In the genomic region with DNA sequence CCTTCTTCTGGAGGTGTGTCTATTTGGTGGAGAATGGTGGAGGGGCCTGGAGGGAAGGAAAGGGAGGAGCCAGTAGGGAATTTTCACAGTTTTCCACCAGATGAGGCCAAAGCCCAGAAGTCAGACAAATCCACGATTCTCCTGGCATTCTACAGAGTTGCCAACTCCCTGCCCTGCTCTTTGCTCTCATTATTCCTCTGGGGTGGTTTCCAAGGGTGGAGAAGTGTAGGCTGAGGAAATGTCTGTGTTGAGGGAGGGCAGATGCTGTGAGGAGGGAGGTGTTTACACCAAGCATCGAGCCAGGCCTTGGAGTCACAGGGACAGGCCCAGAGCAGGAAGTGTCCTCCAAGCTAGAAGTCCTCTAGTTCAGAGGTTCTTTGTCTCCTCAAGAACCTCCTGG, we compare ENCODE assay signal across 13 cellular contexts.
DNase-seq lines count a peak whose midpoint lies in the region; ATAC-seq, FAIRE-seq and TF ChIP-seq lines count a peak whose summit lies in the region.
"Had no signal": no experiment of that assay in that cellular context is flagged by ENCODE, and none has a peak within 500 bp of the region (broad histone marks: within the 10 kb centered on the region; RNA-seq: fewer than 3 reads in every experiment).

No MANE protein-coding gene starts in this region.

- H3K27ac Mint-ChIP-seq in nephron = peak overlapping the region; percentile 34 to 88 (median 76)
- H3K27ac Mint-ChIP-seq in glutamatergic neuron (ENCODE audit: unreplicated experiment) = no peak overlapping the region
- no peak overlapping the region for H3K27ac Mint-ChIP-seq in activated CD8-positive, alpha-beta T cell treated with anti-CD3 and anti-CD28 coated beads for 36 hours
- H3K27ac Mint-ChIP-seq: type B pancreatic cell had no signal

- no peak overlapping the region for H3K9ac ChIP-seq in HepG2 (ENCODE audit: insufficient read depth, low read depth, low read length)

- no peaks in the 10 kb centered on the region for H3K79me2 ChIP-seq in HepG2 (ENCODE audit: insufficient read depth, low read length)

- FAIRE-seq in HepG2 (lab: Jason Lieb, UNC) = no peak

- TF ChIP-seq EP300 in HepG2 (IDR thresholded peaks at IDR 0.05; ENCODE audit: low read depth in 2 of 2, low read length in 2 of 2) = no peak
- no peak for TF ChIP-seq EP300 in HepG2 (CRISPR knock-in tag; IDR thresholded peaks at IDR 0.05; ENCODE audit: borderline replicate concordance)

- intact Hi-C loops in right lobe of liver (cut with DNase I) (loop anchor here (5.0 to 10.0 kb wide), 2 partner anchors 157 to 275 kb away; no protein-coding TSS in a partner anchor), HepG2 (cut with micrococcal nuclease; ENCODE audit: unreplicated experiment) (no loop called here)
- intact Hi-C loops in activated CD8-positive, alpha-beta T cell treated with anti-CD3 and anti-CD28 coated beads for 36 hours (cut with micrococcal nuclease) = loop anchor here (2.0 to 10.0 kb wide), 5 partner anchors 159 to 545 kb away; partner anchors contain the start of gene UGP2

- in situ Hi-C loops in HepG2 (cut with HindIII; ENCODE audit: extremely low pct_ligation_motif_present, low pct_unique_long_range_greater_than_20kb) = loop anchor here (5.0 to 10.0 kb wide), 6 partner anchors 157 to 1245 kb away; no protein-coding TSS in a partner anchor

- no peaks in the 10 kb centered on the region for H3K27me3 ChIP-seq in right lobe of liver
- H3K27me3 ChIP-seq in HepG2 (ENCODE audit: control insufficient read depth in 1 of 2, insufficient read depth in 2 of 2, low read length in 2 of 2) = peaks cover 0 to 44% of the 10 kb centered on the region in 2 experiments; a peak in 3 of 5 replicates

- no peaks in the 10 kb centered on the region for H4K20me1 ChIP-seq in HepG2 (ENCODE audit: insufficient read depth, low read length)

- H3K27me3 Mint-ChIP-seq in nephron (ENCODE audit: low read depth) (peaks cover 14% of the 10 kb centered on the region), glutamatergic neuron (ENCODE audit: unreplicated experiment) (peaks cover 5% of the 10 kb centered on the region)
- H3K27me3 Mint-ChIP-seq in activated CD8-positive, alpha-beta T cell treated with anti-CD3 and anti-CD28 coated beads for 36 hours = no peaks in the 10 kb centered on the region
- H3K27me3 Mint-ChIP-seq: memory B cell, type B pancreatic cell had no signal

- H3K9me3 Mint-ChIP-seq in nephron (no peaks in the 10 kb centered on the region), glutamatergic neuron (ENCODE audit: unreplicated experiment) (peaks cover 2% of the 10 kb centered on the region)
- no peaks in the 10 kb centered on the region for H3K9me3 Mint-ChIP-seq in activated CD8-positive, alpha-beta T cell treated with anti-CD3 and anti-CD28 coated beads for 36 hours
- H3K9me3 Mint-ChIP-seq: memory B cell, type B pancreatic cell had no signal

- H3K4me1 ChIP-seq in right lobe of liver = no peaks in the 10 kb centered on the region
- no peaks in the 10 kb centered on the region for H3K4me1 ChIP-seq in HepG2 (ENCODE audit: insufficient read depth, low read length)

- H3K36me3 Mint-ChIP-seq in nephron (ENCODE audit: low read depth) (no peaks in the 10 kb centered on the region), glutamatergic neuron (ENCODE audit: unreplicated experiment) (no peaks in the 10 kb centered on the region)
- H3K36me3 Mint-ChIP-seq in activated CD8-positive, alpha-beta T cell treated with anti-CD3 and anti-CD28 coated beads for 36 hours (ENCODE audit: low read depth) = no peaks in the 10 kb centered on the region
- H3K36me3 Mint-ChIP-seq: memory B cell, type B pancreatic cell had no signal

- ATAC-seq in right lobe of liver (peak in 3 of 4 donors; percentile 9 to 19 (median 14)), HepG2 (no peak), HG02981 (IDR thresholded peaks at IDR 0.05; ENCODE audit: unreplicated experiment) (no peak)
- ATAC-seq in activated CD8-positive, alpha-beta T cell treated with anti-CD3 and anti-CD28 coated beads for 36 hours = no peak

- TF ChIP-seq CTCF in right lobe of liver (IDR thresholded peaks at IDR 0.05) (no peak), HepG2 (CRISPR knock-in tag; IDR thresholded peaks at IDR 0.05) (no peak), fibroblast of mammary gland (conservative IDR thresholded peaks at IDR 0.05; ENCODE audit: control insufficient read depth, insufficient read depth, low read depth, low read length) (no peak), nephron (IDR thresholded peaks at IDR 0.05; ENCODE audit: unreplicated experiment in 3 of 3) (no peak), glutamatergic neuron (IDR thresholded peaks at IDR 0.05; ENCODE audit: partially characterized antibody, unreplicated experiment) (no peak)
- no peak for TF ChIP-seq CTCF in activated CD8-positive, alpha-beta T cell treated with anti-CD3 and anti-CD28 coated beads for 36 hours (IDR thresholded peaks at IDR 0.05)

- POLR2A ChIA-PET in HepG2 (lab: Yijun Ruan, JAX) = no interaction called here
- POLR2A ChIA-PET in activated CD8-positive, alpha-beta T cell treated with anti-CD3 and anti-CD28 coated beads for 36 hours (lab: Charles Lee) = interaction anchor here (1.6 kb wide), 1 partner anchor 151 kb away, joined by 6 read pairs; no protein-coding TSS in a partner anchor

- H3K27ac ChIP-seq in right lobe of liver (no peak overlapping the region), HepG2 (ENCODE audit: extremely low read length, insufficient read depth, low read length) (no peak overlapping the region)

- no peak overlapping the region for H3K4me2 ChIP-seq in HepG2 (ENCODE audit: low read depth, low read length)

- CTCF ChIA-PET in HepG2 (lab: Yijun Ruan, JAX; ENCODE audit: low intra/inter-chr PET ratio, low total read pairs) = interaction anchor here (1.4 to 4.9 kb wide), 2 partner anchors 157 to 543 kb away, joined by 5 to 86 read pairs; no protein-coding TSS in a partner anchor
- CTCF ChIA-PET in activated CD8-positive, alpha-beta T cell treated with anti-CD3 and anti-CD28 coated beads for 36 hours (lab: Charles Lee) = interaction anchor here (0.6 to 9.2 kb wide), 48 partner anchors 10 to 539 kb away, joined by 3 to 374 read pairs (median 7); partner anchors contain the start of gene AFTPH

- H3K4me1 Mint-ChIP-seq in nephron (peaks cover 41% of the 10 kb centered on the region), glutamatergic neuron (ENCODE audit: low read depth, unreplicated experiment) (peaks cover 27% of the 10 kb centered on the region)
- peaks cover 46% of the 10 kb centered on the region for H3K4me1 Mint-ChIP-seq in activated CD8-positive, alpha-beta T cell treated with anti-CD3 and anti-CD28 coated beads for 36 hours (ENCODE audit: low read depth)

- TF ChIP-seq POLR2A in right lobe of liver (IDR thresholded peaks at IDR 0.05) (no peak), HepG2 (IDR thresholded peaks at IDR 0.05; ENCODE audit: insufficient read depth in 1 of 2, low read depth in 2 of 2, low read length in 2 of 2) (no peak)

- no peak for TF ChIP-seq RAD21 in HepG2 (CRISPR knock-in tag; IDR thresholded peaks at IDR 0.05)

- H3K9me3 ChIP-seq in right lobe of liver (no peaks in the 10 kb centered on the region), HepG2 (ENCODE audit: low read length) (no peaks in the 10 kb centered on the region)

- no TSS peak for BruUV-seq in HepG2 (replicated peaks; lab: Mats Ljungman, UMichigan)

- H3K4me3 Mint-ChIP-seq in nephron (no peak overlapping the region), glutamatergic neuron (ENCODE audit: unreplicated experiment) (no peak overlapping the region)
- H3K4me3 Mint-ChIP-seq in activated CD8-positive, alpha-beta T cell treated with anti-CD3 and anti-CD28 coated beads for 36 hours = no peak overlapping the region
- H3K4me3 Mint-ChIP-seq: memory B cell, type B pancreatic cell had no signal

- 13% methylated on average over 1 of the region's 2 CpGs for WGBS in right lobe of liver (ENCODE audit: insufficient coverage, low coverage, low lambda C conversion rate, missing lambda C conversion rate)
- WGBS in HepG2 (ENCODE audit: low lambda C conversion rate) = 0% methylated on average over 2 of the region's 2 CpGs

- no peak overlapping the region for H2AFZ ChIP-seq in HepG2 (ENCODE audit: low read length)

- H3K4me3 ChIP-seq in right lobe of liver = no peak overlapping the region
- H3K4me3 ChIP-seq in HepG2 (replicated peaks in 1 of 3; ENCODE audit: insufficient read depth in 1 of 3, low read depth in 2 of 3, low read length in 3 of 3) = no peak overlapping the region
- no peak overlapping the region for H3K4me3 ChIP-seq in fibroblast of mammary gland (ENCODE audit: control insufficient read depth, low read depth, low read length)

- DNase-seq in right lobe of liver (no peak), HepG2 (ENCODE audit: low spot score) (no peak), fibroblast of mammary gland (ENCODE audit: low read depth) (peak; percentile 45), NOMO-1 treated with DMSO at 0.1 percent for 48 hours (lab: John Stamatoyannopoulos, UW; ENCODE audit: unreplicated experiment) (no peak), glutamatergic neuron (no peak)
- no peak for DNase-seq in activated CD8-positive, alpha-beta T cell treated with anti-CD3 and anti-CD28 coated beads for 36 hours
- DNase-seq: activated T-cell treated with anti-CD3 and anti-CD28 coated beads, Interleukin-2, amount 50 U/mL, for 48 hours; Karpas-422; NCI-H774 had no signal

- no peaks in the 10 kb centered on the region for H3K36me3 ChIP-seq in right lobe of liver
- H3K36me3 ChIP-seq in HepG2 (replicated peaks in 1 of 2; ENCODE audit: control insufficient read depth in 1 of 2, insufficient read depth in 2 of 2, low read length in 2 of 2) = no peaks in the 10 kb centered on the region

TF ChIP-seq in HepG2, 621 proteins besides CTCF, POLR2A, EP300 and RAD21 (continues in another document):
- TF ChIP-seq SIN3B (IDR thresholded peaks at IDR 0.05; ENCODE audit: low read length) (no peak), ZNF703 (CRISPR knock-in tag; IDR thresholded peaks at IDR 0.05; ENCODE audit: borderline replicate concordance) (no peak), ZNF224 (CRISPR knock-in tag; IDR thresholded peaks at IDR 0.05) (no peak), GATA4 (IDR thresholded peaks at IDR 0.05; ENCODE audit: borderline replicate concordance, low read depth) (no peak), ZBTB34 (CRISPR knock-in tag; IDR thresholded peaks at IDR 0.05) (no peak), ZFP36L2 (CRISPR knock-in tag; IDR thresholded peaks at IDR 0.05) (no peak), DPF2 (CRISPR knock-in tag; IDR thresholded peaks at IDR 0.05; ENCODE audit: borderline replicate concordance, low read depth) (no peak), ZSCAN31 (CRISPR knock-in tag; IDR thresholded peaks at IDR 0.05; ENCODE audit: low read depth) (no peak)

Comparison
In these comparisons a context has a peak if more than half of its experiments do, and no peak if none do; other contexts are left out.
1. ATAC-seq: peak in right lobe of liver (3 of 4); none in HepG2 (single experiment), HG02981 (single experiment) and activated CD8-positive, alpha-beta T cell treated with anti-CD3 and anti-CD28 coated beads for 36 hours (single experiment).
2. H3K27ac Mint-ChIP-seq: peak in nephron (3 of 3); none in glutamatergic neuron (single experiment) and activated CD8-positive, alpha-beta T cell treated with anti-CD3 and anti-CD28 coated beads for 36 hours (single experiment).